Comparison of ENCODE assay signal across 1 cellular context in the genomic region with DNA sequence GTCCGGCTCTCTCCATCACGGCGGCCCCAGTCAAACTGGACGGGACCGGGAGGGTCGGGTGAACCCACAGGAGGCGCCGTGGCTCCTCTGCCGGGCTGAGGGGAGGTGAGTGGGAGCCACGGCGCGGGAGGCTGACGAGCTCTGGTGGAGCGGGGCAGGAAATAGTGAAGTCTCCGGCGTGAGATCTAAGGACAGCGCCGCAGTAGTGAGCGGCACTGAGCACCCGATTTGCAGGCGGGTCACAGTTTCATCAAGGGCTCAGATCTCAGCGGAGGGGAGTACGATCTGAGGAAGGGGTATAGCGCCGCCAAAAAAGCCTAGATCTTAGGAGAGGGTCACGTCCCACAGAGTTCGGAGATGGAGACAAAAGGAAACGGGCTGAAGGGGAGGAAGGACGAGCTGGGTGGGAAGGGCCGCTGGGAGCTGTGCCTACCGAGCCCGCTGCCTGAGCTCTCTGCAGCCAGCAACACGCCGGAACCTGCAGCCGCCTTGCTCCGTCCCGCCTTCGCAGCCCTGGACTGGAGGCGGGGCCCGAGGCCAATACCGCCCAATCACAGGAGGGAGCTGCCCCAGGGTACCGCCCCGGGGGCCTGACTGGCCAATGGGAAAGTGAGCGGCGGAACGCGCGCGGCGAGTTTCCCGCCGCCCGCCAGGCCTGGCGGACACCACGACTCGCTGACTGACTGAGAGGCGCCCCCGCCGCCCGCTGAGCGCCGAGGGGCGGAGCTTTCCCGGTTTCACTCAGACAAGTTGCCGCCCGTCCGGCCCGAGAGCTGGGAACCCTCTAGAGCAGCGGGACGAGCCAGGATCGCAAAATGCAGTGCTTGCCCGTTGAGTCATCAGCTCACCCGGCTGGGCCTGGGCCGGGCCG.
TF ChIP-seq lines count a peak whose summit lies in the region.

No MANE protein-coding gene starts in this region.

TF ChIP-seq in H1, 55 proteins besides CTCF, POLR2A, EP300 and RAD21:
- TF ChIP-seq JUN (IDR thresholded peaks at IDR 0.05; ENCODE audit: low read depth, low read length) (no peak), SP2 (IDR thresholded peaks at IDR 0.05; ENCODE audit: low read length) (peak; percentile 51), TAF7 (optimal IDR thresholded peaks at IDR 0.05; ENCODE audit: borderline replicate concordance, low read depth, low read length) (no peak), SIX5 (IDR thresholded peaks at IDR 0.05; ENCODE audit: low read depth, low read length) (no peak), CHD2 (IDR thresholded peaks at IDR 0.05; ENCODE audit: low read length) (peak; percentile 67), SAP30 (IDR thresholded peaks at IDR 0.05; ENCODE audit: insufficient read depth, insufficient replicate concordance, low read length) (no peak), KDM4A (IDR thresholded peaks at IDR 0.05; ENCODE audit: low read depth, low read length, severe bottlenecking) (peak; percentile 76), SRF (IDR thresholded peaks at IDR 0.05; ENCODE audit: low read depth, low read length) (no peak), EGR1 (IDR thresholded peaks at IDR 0.05; ENCODE audit: borderline replicate concordance, low read depth, low read length) (no peak), SIN3A (conservative IDR thresholded peaks at IDR 0.05 in 1 of 2, IDR thresholded peaks at IDR 0.05 in 1 of 2; ENCODE audit: low read depth in 1 of 2, low read length in 2 of 2) (no peak), RFX5 (IDR thresholded peaks at IDR 0.05; ENCODE audit: borderline replicate concordance, low read depth, low read length) (no peak), PHF8 (conservative IDR thresholded peaks at IDR 0.05; ENCODE audit: low read depth, low read length) (peak; percentile 62), MAFK (IDR thresholded peaks at IDR 0.05; ENCODE audit: low read depth, low read length) (no peak), KDM5A (IDR thresholded peaks at IDR 0.05; ENCODE audit: low read length) (no peak), GABPA (IDR thresholded peaks at IDR 0.05; ENCODE audit: borderline replicate concordance, insufficient read depth, low read length) (no peak), HDAC2 (IDR thresholded peaks at IDR 0.05; ENCODE audit: borderline replicate concordance in 1 of 2, low read depth in 2 of 2, low read length in 2 of 2) (no peak), TBP (IDR thresholded peaks at IDR 0.05; ENCODE audit: low read depth, low read length) (peak; percentile 43; the same call in 1 of the 2 replicates), RNF2 (IDR thresholded peaks at IDR 0.05; ENCODE audit: borderline replicate concordance, low read depth, low read length, missing control alignments, poor library complexity, severe bottlenecking) (no peak), FOSL1 (IDR thresholded peaks at IDR 0.05; ENCODE audit: insufficient read depth, low read depth, low read length) (no peak), JUND (IDR thresholded peaks at IDR 0.05; ENCODE audit: low read length) (0 out of 2 replicates have a peak, but pooled peaks have one; percentile 35), SIRT6 (IDR thresholded peaks at IDR 0.05; ENCODE audit: low read length) (no peak), TCF12 (IDR thresholded peaks at IDR 0.05; ENCODE audit: low read depth, low read length) (no peak), SUZ12 (IDR thresholded peaks at IDR 0.05; ENCODE audit: low read length) (no peak), TEAD4 (IDR thresholded peaks at IDR 0.05; ENCODE audit: low read depth, low read length) (no peak), GTF2F1 (IDR thresholded peaks at IDR 0.05; ENCODE audit: borderline replicate concordance, low read depth, low read length) (no peak), NRF1 (IDR thresholded peaks at IDR 0.05; ENCODE audit: low read depth, low read length) (no peak), POLR2AphosphoS5 (IDR thresholded peaks at IDR 0.05; ENCODE audit: low read depth, low read length) (peak; percentile 80), CREB1 (IDR thresholded peaks at IDR 0.05) (0 out of 2 replicates have a peak, but pooled peaks have one; percentile 39), BACH1 (IDR thresholded peaks at IDR 0.05; ENCODE audit: low read length) (peak; percentile 73), TAF1 (IDR thresholded peaks at IDR 0.05; ENCODE audit: low read depth, low read length) (peak; percentile 86), CEBPB (IDR thresholded peaks at IDR 0.05; ENCODE audit: low read depth, low read length) (no peak), NANOG (IDR thresholded peaks at IDR 0.05; ENCODE audit: insufficient read depth, low read depth, low read length, poor library complexity, severe bottlenecking) (peak; percentile 41), SP4 (IDR thresholded peaks at IDR 0.05; ENCODE audit: low read length) (no peak), RXRA (IDR thresholded peaks at IDR 0.05; ENCODE audit: insufficient read depth, low read depth, low read length) (no peak), EZH2 (IDR thresholded peaks at IDR 0.05; ENCODE audit: low read depth, low read length, severe bottlenecking) (no peak), HDAC6 (IDR thresholded peaks at IDR 0.05; ENCODE audit: low read depth, low read length) (no peak), POU5F1 (IDR thresholded peaks at IDR 0.05; ENCODE audit: low read depth, low read length) (no peak), BCL11A (IDR thresholded peaks at IDR 0.05; ENCODE audit: low read depth in 2 of 2, low read length in 2 of 2) (no peak), SP1 (IDR thresholded peaks at IDR 0.05; ENCODE audit: low read depth, low read length) (peak; percentile 90), CTBP2 (IDR thresholded peaks at IDR 0.05; ENCODE audit: borderline replicate concordance, insufficient read depth, insufficient read length, low read length) (no peak), ZNF274 (IDR thresholded peaks at IDR 0.05; ENCODE audit: borderline replicate concordance, extremely low read depth, low read length) (no peak), ASH2L (IDR thresholded peaks at IDR 0.05; ENCODE audit: low read length) (peak; percentile 54), YY1 (IDR thresholded peaks at IDR 0.05; ENCODE audit: low read depth, low read length) (no peak), BRCA1 (IDR thresholded peaks at IDR 0.05; ENCODE audit: low read depth, low read length) (no peak), CHD1 (IDR thresholded peaks at IDR 0.05; ENCODE audit: low read depth, low read length) (no peak), CBX5 (IDR thresholded peaks at IDR 0.05; ENCODE audit: low read depth, low read length) (no peak), KDM1A (IDR thresholded peaks at IDR 0.05; ENCODE audit: borderline replicate concordance, low read length) (no peak), RBBP5 (IDR thresholded peaks at IDR 0.05; ENCODE audit: borderline replicate concordance, low read depth, low read length) (0 out of 2 replicates have a peak, but pooled peaks have one; percentile 73), CBX8 (IDR thresholded peaks at IDR 0.05; ENCODE audit: borderline replicate concordance, low read depth, low read length) (no peak)
- TF ChIP-seq, protein P1, sequence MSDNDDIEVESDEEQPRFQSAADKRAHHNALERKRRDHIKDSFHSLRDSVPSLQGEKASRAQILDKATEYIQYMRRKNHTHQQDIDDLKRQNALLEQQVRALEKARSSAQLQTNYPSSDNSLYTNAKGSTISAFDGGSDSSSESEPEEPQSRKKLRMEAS (IDR thresholded peaks at IDR 0.05): peak; percentile 66
- TF ChIP-seq, protein P2, sequence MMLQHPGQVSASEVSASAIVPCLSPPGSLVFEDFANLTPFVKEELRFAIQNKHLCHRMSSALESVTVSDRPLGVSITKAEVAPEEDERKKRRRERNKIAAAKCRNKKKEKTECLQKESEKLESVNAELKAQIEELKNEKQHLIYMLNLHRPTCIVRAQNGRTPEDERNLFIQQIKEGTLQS (IDR thresholded peaks at IDR 0.05; ENCODE audit: insufficient read depth, low read depth, low read length): no peak
- TF ChIP-seq, protein P3, sequence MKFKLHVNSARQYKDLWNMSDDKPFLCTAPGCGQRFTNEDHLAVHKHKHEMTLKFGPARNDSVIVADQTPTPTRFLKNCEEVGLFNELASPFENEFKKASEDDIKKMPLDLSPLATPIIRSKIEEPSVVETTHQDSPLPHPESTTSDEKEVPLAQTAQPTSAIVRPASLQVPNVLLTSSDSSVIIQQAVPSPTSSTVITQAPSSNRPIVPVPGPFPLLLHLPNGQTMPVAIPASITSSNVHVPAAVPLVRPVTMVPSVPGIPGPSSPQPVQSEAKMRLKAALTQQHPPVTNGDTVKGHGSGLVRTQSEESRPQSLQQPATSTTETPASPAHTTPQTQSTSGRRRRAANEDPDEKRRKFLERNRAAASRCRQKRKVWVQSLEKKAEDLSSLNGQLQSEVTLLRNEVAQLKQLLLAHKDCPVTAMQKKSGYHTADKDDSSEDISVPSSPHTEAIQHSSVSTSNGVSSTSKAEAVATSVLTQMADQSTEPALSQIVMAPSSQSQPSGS (IDR thresholded peaks at IDR 0.05; ENCODE audit: low read length): no peak
- TF ChIP-seq, protein P4, sequence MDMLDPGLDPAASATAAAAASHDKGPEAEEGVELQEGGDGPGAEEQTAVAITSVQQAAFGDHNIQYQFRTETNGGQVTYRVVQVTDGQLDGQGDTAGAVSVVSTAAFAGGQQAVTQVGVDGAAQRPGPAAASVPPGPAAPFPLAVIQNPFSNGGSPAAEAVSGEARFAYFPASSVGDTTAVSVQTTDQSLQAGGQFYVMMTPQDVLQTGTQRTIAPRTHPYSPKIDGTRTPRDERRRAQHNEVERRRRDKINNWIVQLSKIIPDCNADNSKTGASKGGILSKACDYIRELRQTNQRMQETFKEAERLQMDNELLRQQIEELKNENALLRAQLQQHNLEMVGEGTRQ (IDR thresholded peaks at IDR 0.05; ENCODE audit: low read length): no peak
- TF ChIP-seq, protein P5, sequence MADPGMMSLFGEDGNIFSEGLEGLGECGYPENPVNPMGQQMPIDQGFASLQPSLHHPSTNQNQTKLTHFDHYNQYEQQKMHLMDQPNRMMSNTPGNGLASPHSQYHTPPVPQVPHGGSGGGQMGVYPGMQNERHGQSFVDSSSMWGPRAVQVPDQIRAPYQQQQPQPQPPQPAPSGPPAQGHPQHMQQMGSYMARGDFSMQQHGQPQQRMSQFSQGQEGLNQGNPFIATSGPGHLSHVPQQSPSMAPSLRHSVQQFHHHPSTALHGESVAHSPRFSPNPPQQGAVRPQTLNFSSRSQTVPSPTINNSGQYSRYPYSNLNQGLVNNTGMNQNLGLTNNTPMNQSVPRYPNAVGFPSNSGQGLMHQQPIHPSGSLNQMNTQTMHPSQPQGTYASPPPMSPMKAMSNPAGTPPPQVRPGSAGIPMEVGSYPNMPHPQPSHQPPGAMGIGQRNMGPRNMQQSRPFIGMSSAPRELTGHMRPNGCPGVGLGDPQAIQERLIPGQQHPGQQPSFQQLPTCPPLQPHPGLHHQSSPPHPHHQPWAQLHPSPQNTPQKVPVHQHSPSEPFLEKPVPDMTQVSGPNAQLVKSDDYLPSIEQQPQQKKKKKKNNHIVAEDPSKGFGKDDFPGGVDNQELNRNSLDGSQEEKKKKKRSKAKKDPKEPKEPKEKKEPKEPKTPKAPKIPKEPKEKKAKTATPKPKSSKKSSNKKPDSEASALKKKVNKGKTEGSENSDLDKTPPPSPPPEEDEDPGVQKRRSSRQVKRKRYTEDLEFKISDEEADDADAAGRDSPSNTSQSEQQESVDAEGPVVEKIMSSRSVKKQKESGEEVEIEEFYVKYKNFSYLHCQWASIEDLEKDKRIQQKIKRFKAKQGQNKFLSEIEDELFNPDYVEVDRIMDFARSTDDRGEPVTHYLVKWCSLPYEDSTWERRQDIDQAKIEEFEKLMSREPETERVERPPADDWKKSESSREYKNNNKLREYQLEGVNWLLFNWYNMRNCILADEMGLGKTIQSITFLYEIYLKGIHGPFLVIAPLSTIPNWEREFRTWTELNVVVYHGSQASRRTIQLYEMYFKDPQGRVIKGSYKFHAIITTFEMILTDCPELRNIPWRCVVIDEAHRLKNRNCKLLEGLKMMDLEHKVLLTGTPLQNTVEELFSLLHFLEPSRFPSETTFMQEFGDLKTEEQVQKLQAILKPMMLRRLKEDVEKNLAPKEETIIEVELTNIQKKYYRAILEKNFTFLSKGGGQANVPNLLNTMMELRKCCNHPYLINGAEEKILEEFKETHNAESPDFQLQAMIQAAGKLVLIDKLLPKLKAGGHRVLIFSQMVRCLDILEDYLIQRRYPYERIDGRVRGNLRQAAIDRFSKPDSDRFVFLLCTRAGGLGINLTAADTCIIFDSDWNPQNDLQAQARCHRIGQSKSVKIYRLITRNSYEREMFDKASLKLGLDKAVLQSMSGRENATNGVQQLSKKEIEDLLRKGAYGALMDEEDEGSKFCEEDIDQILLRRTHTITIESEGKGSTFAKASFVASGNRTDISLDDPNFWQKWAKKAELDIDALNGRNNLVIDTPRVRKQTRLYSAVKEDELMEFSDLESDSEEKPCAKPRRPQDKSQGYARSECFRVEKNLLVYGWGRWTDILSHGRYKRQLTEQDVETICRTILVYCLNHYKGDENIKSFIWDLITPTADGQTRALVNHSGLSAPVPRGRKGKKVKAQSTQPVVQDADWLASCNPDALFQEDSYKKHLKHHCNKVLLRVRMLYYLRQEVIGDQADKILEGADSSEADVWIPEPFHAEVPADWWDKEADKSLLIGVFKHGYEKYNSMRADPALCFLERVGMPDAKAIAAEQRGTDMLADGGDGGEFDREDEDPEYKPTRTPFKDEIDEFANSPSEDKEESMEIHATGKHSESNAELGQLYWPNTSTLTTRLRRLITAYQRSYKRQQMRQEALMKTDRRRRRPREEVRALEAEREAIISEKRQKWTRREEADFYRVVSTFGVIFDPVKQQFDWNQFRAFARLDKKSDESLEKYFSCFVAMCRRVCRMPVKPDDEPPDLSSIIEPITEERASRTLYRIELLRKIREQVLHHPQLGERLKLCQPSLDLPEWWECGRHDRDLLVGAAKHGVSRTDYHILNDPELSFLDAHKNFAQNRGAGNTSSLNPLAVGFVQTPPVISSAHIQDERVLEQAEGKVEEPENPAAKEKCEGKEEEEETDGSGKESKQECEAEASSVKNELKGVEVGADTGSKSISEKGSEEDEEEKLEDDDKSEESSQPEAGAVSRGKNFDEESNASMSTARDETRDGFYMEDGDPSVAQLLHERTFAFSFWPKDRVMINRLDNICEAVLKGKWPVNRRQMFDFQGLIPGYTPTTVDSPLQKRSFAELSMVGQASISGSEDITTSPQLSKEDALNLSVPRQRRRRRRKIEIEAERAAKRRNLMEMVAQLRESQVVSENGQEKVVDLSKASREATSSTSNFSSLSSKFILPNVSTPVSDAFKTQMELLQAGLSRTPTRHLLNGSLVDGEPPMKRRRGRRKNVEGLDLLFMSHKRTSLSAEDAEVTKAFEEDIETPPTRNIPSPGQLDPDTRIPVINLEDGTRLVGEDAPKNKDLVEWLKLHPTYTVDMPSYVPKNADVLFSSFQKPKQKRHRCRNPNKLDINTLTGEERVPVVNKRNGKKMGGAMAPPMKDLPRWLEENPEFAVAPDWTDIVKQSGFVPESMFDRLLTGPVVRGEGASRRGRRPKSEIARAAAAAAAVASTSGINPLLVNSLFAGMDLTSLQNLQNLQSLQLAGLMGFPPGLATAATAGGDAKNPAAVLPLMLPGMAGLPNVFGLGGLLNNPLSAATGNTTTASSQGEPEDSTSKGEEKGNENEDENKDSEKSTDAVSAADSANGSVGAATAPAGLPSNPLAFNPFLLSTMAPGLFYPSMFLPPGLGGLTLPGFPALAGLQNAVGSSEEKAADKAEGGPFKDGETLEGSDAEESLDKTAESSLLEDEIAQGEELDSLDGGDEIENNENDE (IDR thresholded peaks at IDR 0.05; ENCODE audit: insufficient replicate concordance, low read length): no peak
- TF ChIP-seq, protein P6, sequence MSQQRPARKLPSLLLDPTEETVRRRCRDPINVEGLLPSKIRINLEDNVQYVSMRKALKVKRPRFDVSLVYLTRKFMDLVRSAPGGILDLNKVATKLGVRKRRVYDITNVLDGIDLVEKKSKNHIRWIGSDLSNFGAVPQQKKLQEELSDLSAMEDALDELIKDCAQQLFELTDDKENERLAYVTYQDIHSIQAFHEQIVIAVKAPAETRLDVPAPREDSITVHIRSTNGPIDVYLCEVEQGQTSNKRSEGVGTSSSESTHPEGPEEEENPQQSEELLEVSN (IDR thresholded peaks at IDR 0.05): peak; percentile 92
